9 cellular contexts compared by ENCODE assay signal in genomic region chr5:77077821-77078176, GRCh38. TPM values are rescaled to one million over a fixed set of nuclear protein-coding genes. Genes with fewer than 3 reads are reported as not detected.
DNase-seq lines count a peak whose midpoint lies in the region; ATAC-seq, FAIRE-seq and TF ChIP-seq lines count a peak whose summit lies in the region.
"Had no signal": no experiment of that assay in that cellular context is flagged by ENCODE, and none has a peak within 500 bp of the region (broad histone marks: within the 10 kb centered on the region; RNA-seq: fewer than 3 reads in every experiment).

No MANE protein-coding gene starts in this region.

- H2AFZ ChIP-seq in astrocyte (ENCODE audit: low read depth, low read length): peak overlapping the region; percentile 67

- H4K20me1 ChIP-seq in astrocyte (ENCODE audit: insufficient read depth, low read length): peaks cover 20% of the 10 kb centered on the region

- H3K4me3 ChIP-seq in heart left ventricle (peak overlapping the region; percentile 21 to 84 (median 59)), astrocyte (ENCODE audit: insufficient read depth, low read depth, low read length) (peak overlapping the region; percentile 45), mesodermal cell (ENCODE audit: extremely low read depth, insufficient read depth, low read length, poor library complexity, severe bottlenecking) (peak overlapping the region; percentile 36), uterus (peak overlapping the region; percentile 24 to 53)

- H3K9me3 Mint-ChIP-seq in astrocyte (ENCODE audit: unreplicated experiment): no peaks in the 10 kb centered on the region

- DNase-seq in heart left ventricle: no peak
- DNase-seq in Right ventricle myocardium superior: no peak
- DNase-seq in astrocyte (ENCODE audit: low read depth): no peak
- no peak for DNase-seq in uterus
- DNase-seq in NCI-H2171 (lab: John Stamatoyannopoulos, UW): no peak
- DNase-seq in MV-4-11 (lab: John Stamatoyannopoulos, UW): no peak
- no peak for DNase-seq in NCI-H2081 treated with DMSO at 0.1 percent for 48 hours (lab: John Stamatoyannopoulos, UW)
- DNase-seq: DMS79 had no signal

- H3K4me2 ChIP-seq in astrocyte (ENCODE audit: low read length): peak overlapping the region; percentile 82

- no peaks in the 10 kb centered on the region for H3K79me2 ChIP-seq in astrocyte (ENCODE audit: insufficient read depth, low read length)

- WGBS in heart left ventricle, 4 donors: 33 to 46% (median 36%) methylated on average over 15 of the region's 15 CpGs
- WGBS in mesodermal cell (ENCODE audit: insufficient coverage in 2 of 2), 2 experiments: 24 to 83% methylated on average over 1 to 8 of the region's 15 CpGs

- intact Hi-C loops in heart left ventricle (cut with DNase I): loop anchor here in 5 of 10 donors (2.0 to 5.0 kb wide), 4 partner anchors 209 to 415 kb away; partner anchors contain the start of gene WDR41 (in 2 of the 5)
- intact Hi-C loops in Right ventricle myocardium superior (cut with DNase I): no loop called here
- intact Hi-C loops in uterus (cut with DNase I; ENCODE audit: low total_unique reads): no loop called here

- TF ChIP-seq POLR2A in heart left ventricle (IDR thresholded peaks at IDR 0.05): no peak
- no peak for TF ChIP-seq POLR2A in uterus (IDR thresholded peaks at IDR 0.05)

- FAIRE-seq in astrocyte (lab: Jason Lieb, UNC): no peak

- H3K27me3 Mint-ChIP-seq in astrocyte (ENCODE audit: low read depth, unreplicated experiment): no peaks in the 10 kb centered on the region

- ATAC-seq in heart left ventricle (no peak), Right ventricle myocardium superior (ENCODE audit: poor library complexity) (no peak)

- H3K9ac ChIP-seq in astrocyte (ENCODE audit: low read length): peak overlapping the region; percentile 13

- H3K9me3 ChIP-seq in heart left ventricle: no peaks in the 10 kb centered on the region
- no peaks in the 10 kb centered on the region for H3K9me3 ChIP-seq in astrocyte (ENCODE audit: insufficient read depth, low read depth, low read length)
- no peaks in the 10 kb centered on the region for H3K9me3 ChIP-seq in mesodermal cell (ENCODE audit: control insufficient read depth, low read length)
- H3K9me3 ChIP-seq in uterus: no peaks in the 10 kb centered on the region

- peaks cover 8% of the 10 kb centered on the region for H3K36me3 Mint-ChIP-seq in astrocyte (ENCODE audit: low read depth, unreplicated experiment)

- peaks cover 7% of the 10 kb centered on the region for H3K4me1 Mint-ChIP-seq in astrocyte (ENCODE audit: low read depth, unreplicated experiment)

- peak overlapping the region; percentile 72 for H3K4me3 Mint-ChIP-seq in astrocyte (ENCODE audit: unreplicated experiment)

- peak overlapping the region; percentile 45 for H3K27ac Mint-ChIP-seq in astrocyte (ENCODE audit: unreplicated experiment)

- H3K27ac ChIP-seq in heart left ventricle: peak overlapping the region in 8 of 12 donors; percentile 21 to 68 (median 52)
- no peak overlapping the region for H3K27ac ChIP-seq in astrocyte (ENCODE audit: low read depth, low read length)
- H3K27ac ChIP-seq in mesodermal cell (ENCODE audit: low read depth, low read length, severe bottlenecking): no peak overlapping the region
- H3K27ac ChIP-seq in uterus: peak overlapping the region; percentile 73 to 86

- H3K36me3 ChIP-seq in heart left ventricle (peaks cover 0 to 4% (median 0%) of the 10 kb centered on the region in 9 donors), astrocyte (ENCODE audit: insufficient read depth, low read length) (no peaks in the 10 kb centered on the region), mesodermal cell (ENCODE audit: control insufficient read depth, insufficient read depth, low read length) (no peaks in the 10 kb centered on the region), uterus (no peaks in the 10 kb centered on the region)

- H3K27me3 ChIP-seq in heart left ventricle (no peaks in the 10 kb centered on the region), astrocyte (ENCODE audit: insufficient read depth, low read length) (no peaks in the 10 kb centered on the region), uterus (no peaks in the 10 kb centered on the region)

- peaks cover 0 to 16% (median 2%) of the 10 kb centered on the region in 12 donors for H3K4me1 ChIP-seq in heart left ventricle
- no peaks in the 10 kb centered on the region for H3K4me1 ChIP-seq in astrocyte (ENCODE audit: insufficient read depth, low read length)
- no peaks in the 10 kb centered on the region for H3K4me1 ChIP-seq in mesodermal cell (ENCODE audit: control insufficient read depth, insufficient read depth, low read length, poor library complexity, severe bottlenecking)
- no peaks in the 10 kb centered on the region for H3K4me1 ChIP-seq in uterus

- TF ChIP-seq CTCF in heart left ventricle (IDR thresholded peaks at IDR 0.05) (no peak), astrocyte (IDR thresholded peaks at IDR 0.05; ENCODE audit: insufficient read depth, low read depth, low read length) (peak; percentile 3), uterus (IDR thresholded peaks at IDR 0.05) (no peak)

RNA-seq across cellular contexts. Expression of gene ZBED3, which starts 9.3 kb away (rescaled TPM):
- total RNA-seq in heart left ventricle: 1 to 10 TPM; 3.7 to 8.1 (median 6.5) TPM
- 1 to 10 TPM; 2.8 to 3.0 TPM for polyA plus RNA-seq in heart left ventricle
- 3.8 TPM for total RNA-seq in Right ventricle myocardium superior
- 6.0 and 7.9 TPM in 2 replicates for total RNA-seq in astrocyte
- 4.1 TPM for polyA plus RNA-seq in mesodermal cell (2013, experiment 1 of 2)
- 2.3 TPM for polyA plus RNA-seq in mesodermal cell (2013, experiment 2 of 2)
- total RNA-seq in uterus: 10 to 100 TPM in 1 of 4 donors, 1 to 10 TPM in 3; 2.6 to 26.9 (median 4.7) TPM

RNA-seq across cellular contexts. Expression of gene AGGF1, which starts 47.6 kb away (rescaled TPM):
- total RNA-seq in heart left ventricle: 10 to 100 TPM; 15.5 to 20.1 (median 16.7) TPM
- polyA plus RNA-seq in heart left ventricle: 10 to 100 TPM in 1 of 2 donors, 1 to 10 TPM in 1; 6.1 to 12.9 TPM
- 16.0 TPM for total RNA-seq in Right ventricle myocardium superior
- total RNA-seq in astrocyte: 18.2 and 19.8 TPM in 2 replicates
- 11.2 TPM for polyA plus RNA-seq in mesodermal cell (2013, experiment 1 of 2)
- 12.2 TPM for polyA plus RNA-seq in mesodermal cell (2013, experiment 2 of 2)
- total RNA-seq in uterus: 10 to 100 TPM; 10.6 to 44.7 (median 23.2) TPM

Comparison
In these comparisons a context has a peak if more than half of its experiments do, and no peak if none do; other contexts are left out.
1. H3K27ac ChIP-seq: peak in heart left ventricle (8 of 12) and uterus (2 of 2); none in astrocyte (single experiment) and mesodermal cell (single experiment).
2. Peak in every context shown above with its lines, with median percentiles within 50 percentile points of each other: H3K4me3 ChIP-seq.